In genomic region chr5:178232124-178232919, GRCh38 we compare ENCODE assay signal across 8 cellular contexts. TPM values are rescaled to one million over a fixed set of nuclear protein-coding genes. Genes with fewer than 3 reads are reported as not detected.
DNase-seq lines count a peak whose midpoint lies in the region; ATAC-seq and TF ChIP-seq lines count a peak whose summit lies in the region.

PHYKPL (minus strand) TSS chr5:178232802; CDS start chr5:178232550, 252 bp downstream.

- H3K9ac ChIP-seq in NT2/D1 (ENCODE audit: insufficient read length, low read depth), result peak within 1 kb of the TSS; percentile 88

- H3K36me3 ChIP-seq in BE2C, result peaks cover 29% of the 10 kb centered on the region
- H3K36me3 ChIP-seq in NT2/D1 (ENCODE audit: insufficient read depth, insufficient read length, low read length), result peaks cover 38% of the 10 kb centered on the region
- H3K36me3 ChIP-seq in mucosa of descending colon (ENCODE audit: low read depth), result no peaks in the 10 kb centered on the region

- H3K4me1 ChIP-seq in BE2C, result no peaks in the 10 kb centered on the region
- peaks cover 16% of the 10 kb centered on the region for H3K4me1 ChIP-seq in NT2/D1 (ENCODE audit: insufficient read depth, insufficient read length)
- peaks cover 40% of the 10 kb centered on the region for H3K4me1 ChIP-seq in mucosa of descending colon (ENCODE audit: low read depth)

- intact Hi-C loops in mucosa of descending colon (cut with DNase I, micrococcal nuclease), result no loop called here

- ATAC-seq in GM18907 (IDR thresholded peaks at IDR 0.05; ENCODE audit: unreplicated experiment), result peak; percentile 64
- peak; percentile 64 for ATAC-seq in HG03108 (IDR thresholded peaks at IDR 0.05; ENCODE audit: unreplicated experiment)
- ATAC-seq in mucosa of descending colon, result peak; percentile 74

- H3K4me3 ChIP-seq in BE2C (ENCODE audit: low read depth, low read length), result peak within 1 kb of the TSS; percentile 93
- H3K4me3 ChIP-seq in NT2/D1 (ENCODE audit: insufficient read length, low read depth), result peak within 1 kb of the TSS; percentile 80
- H3K4me3 ChIP-seq in epithelial cell of esophagus (ENCODE audit: low read length), result peak within 1 kb of the TSS; percentile 72
- H3K4me3 ChIP-seq in mucosa of descending colon, result peak within 1 kb of the TSS; percentile 74

- TF ChIP-seq CTCF in BE2C (IDR thresholded peaks at IDR 0.05; ENCODE audit: low read depth, low read length), result no peak
- TF ChIP-seq CTCF in epithelial cell of esophagus (IDR thresholded peaks at IDR 0.05; ENCODE audit: insufficient read depth, low read depth, low read length, missing control alignments), result peak; percentile 11
- TF ChIP-seq CTCF in mucosa of descending colon (IDR thresholded peaks at IDR 0.05), result no peak

- H3K9me3 ChIP-seq in BE2C, result no peaks in the 10 kb centered on the region
- H3K9me3 ChIP-seq in NT2/D1 (ENCODE audit: insufficient read depth, low read length), result no peaks in the 10 kb centered on the region
- no peaks in the 10 kb centered on the region for H3K9me3 ChIP-seq in mucosa of descending colon

- H3K27me3 ChIP-seq in BE2C, result no peaks in the 10 kb centered on the region
- H3K27me3 ChIP-seq in NT2/D1 (ENCODE audit: insufficient read depth, insufficient read length), result peaks cover 9% of the 10 kb centered on the region

- DNase-seq in BE2C (peak; percentile 72), NT2/D1 (ENCODE audit: low read depth, low spot score) (no peak), activated T-cell treated with anti-CD3 and anti-CD28 coated beads for 24 hours (ENCODE audit: low read depth) (peak; percentile 58), epithelial cell of esophagus (ENCODE audit: low read depth) (peak; percentile 55), mucosa of descending colon (peak; percentile 79 to 90 (median 89))
- DNase-seq in stimulated activated CD8-positive, alpha-beta memory T cell treated with anti-CD3 and anti-CD28 coated beads, Interleukin-7, amount 100 ng/mL, for 1 hour (ENCODE audit: low read depth in 2 of 2), result peak; percentile 31 to 41

RNA-seq across cellular contexts. Expression of gene PHYKPL, which starts in this region (rescaled TPM):
- 74.2 TPM for polyA plus RNA-seq in BE2C (2012; ENCODE audit: insufficient read depth, insufficient read length, low read depth)
- total RNA-seq in mucosa of descending colon, result 100 to 1,000 TPM; 179 to 331 (median 194) TPM
